ENCODE assay signal across 13 cellular contexts in genomic region chr1:181179279-181179979, GRCh38.
A peak's percentile ranks its signal among the peaks of the same experiment; 100 is the strongest.
DNase-seq lines count a peak whose midpoint lies in the region; ATAC-seq and TF ChIP-seq lines count a peak whose summit lies in the region.
"Had no signal": no experiment of that assay in that cellular context is flagged by ENCODE, and none has a peak within 500 bp of the region (broad histone marks: within the 10 kb centered on the region; RNA-seq: fewer than 3 reads in every experiment).

No MANE protein-coding gene starts in this region.

- DNase-seq in activated naive CD8-positive, alpha-beta T cell treated with anti-CD3 and anti-CD28 coated beads for 36 hours, result no peak
- DNase-seq in T-helper 17 cell, result no peak
- DNase-seq in stimulated activated naive CD8-positive, alpha-beta T cell treated with anti-CD3 and anti-CD28 coated beads, Interleukin-15, amount 100 ng/mL, for 72 hours, result no peak
- DNase-seq in central memory CD4-positive, alpha-beta T cell, result no peak
- DNase-seq: activated B cell treated with CpG ODN at 0.5 μM for 24 hours, activated gamma-delta T cell, SK-N-SH had no signal

- TF ChIP-seq POLR2A in gastroesophageal sphincter (IDR thresholded peaks at IDR 0.05), result no peak

- H3K36me3 Mint-ChIP-seq in activated naive CD8-positive, alpha-beta T cell, result no peaks in the 10 kb centered on the region
- H3K36me3 Mint-ChIP-seq in activated naive CD8-positive, alpha-beta T cell treated with anti-CD3 and anti-CD28 coated beads for 36 hours, result no peaks in the 10 kb centered on the region
- no peaks in the 10 kb centered on the region for H3K36me3 Mint-ChIP-seq in T-helper 17 cell (ENCODE audit: low read depth)

- no peaks in the 10 kb centered on the region for H3K27me3 Mint-ChIP-seq in activated naive CD8-positive, alpha-beta T cell
- no peaks in the 10 kb centered on the region for H3K27me3 Mint-ChIP-seq in activated naive CD8-positive, alpha-beta T cell treated with anti-CD3 and anti-CD28 coated beads for 36 hours
- peaks cover 19% of the 10 kb centered on the region for H3K27me3 Mint-ChIP-seq in T-helper 17 cell
- no peaks in the 10 kb centered on the region for H3K27me3 Mint-ChIP-seq in stimulated activated naive CD8-positive, alpha-beta T cell treated with anti-CD3 and anti-CD28 coated beads, Interleukin-15, amount 100 ng/mL, for 72 hours

- H3K27ac Mint-ChIP-seq in activated naive CD8-positive, alpha-beta T cell, result no peak overlapping the region
- no peak overlapping the region for H3K27ac Mint-ChIP-seq in activated naive CD8-positive, alpha-beta T cell treated with anti-CD3 and anti-CD28 coated beads for 36 hours
- peak overlapping the region; percentile 27 for H3K27ac Mint-ChIP-seq in T-helper 17 cell
- H3K27ac Mint-ChIP-seq in stimulated activated naive CD8-positive, alpha-beta T cell treated with anti-CD3 and anti-CD28 coated beads, Interleukin-15, amount 100 ng/mL, for 72 hours, result peak overlapping the region; percentile 54 to 60
- H3K27ac Mint-ChIP-seq: activated B cell treated with CpG ODN at 0.5 μM for 24 hours had no signal

- peak; percentile 60 for ATAC-seq in T-helper 17 cell
- ATAC-seq in stimulated activated naive CD8-positive, alpha-beta T cell treated with anti-CD3 and anti-CD28 coated beads, Interleukin-15, amount 100 ng/mL, for 72 hours, result peak; percentile 9
- ATAC-seq in gastroesophageal sphincter, result no peak
- no peak for ATAC-seq in GM21737 (IDR thresholded peaks at IDR 0.05; ENCODE audit: unreplicated experiment)

- TF ChIP-seq CTCF in gastroesophageal sphincter (IDR thresholded peaks at IDR 0.05), result no peak

- peaks cover 9% of the 10 kb centered on the region for H3K27me3 ChIP-seq in iPS-18a (ENCODE audit: control insufficient read depth, insufficient read depth, low read length)
- no peaks in the 10 kb centered on the region for H3K27me3 ChIP-seq in gastroesophageal sphincter

- peak overlapping the region; percentile 66 for H3K9ac ChIP-seq in iPS-18a (ENCODE audit: low read length)
- H3K9ac ChIP-seq: SK-N-SH had no signal

- H3K9me3 ChIP-seq in T-helper 17 cell (ENCODE audit: control insufficient read depth, low read length, poor library complexity, severe bottlenecking) (no peaks in the 10 kb centered on the region), iPS-18a (ENCODE audit: control insufficient read depth, low read depth, low read length) (no peaks in the 10 kb centered on the region), gastroesophageal sphincter (no peaks in the 10 kb centered on the region)
- H3K9me3 ChIP-seq: SK-N-SH had no signal

- H3K27ac ChIP-seq in iPS-18a (ENCODE audit: low read length), result no peak overlapping the region
- no peak overlapping the region for H3K27ac ChIP-seq in gastroesophageal sphincter
- H3K27ac ChIP-seq: epithelial cell of prostate had no signal

- WGBS in gastroesophageal sphincter (ENCODE audit: low coverage in 1 of 2), 2 donors, result 25 to 33% methylated on average over 7 of the region's 10 CpGs

- no peak for TF ChIP-seq EP300 in gastroesophageal sphincter (IDR thresholded peaks at IDR 0.05)

- peak overlapping the region; percentile 33 for H3K4me3 Mint-ChIP-seq in activated naive CD8-positive, alpha-beta T cell
- H3K4me3 Mint-ChIP-seq in activated naive CD8-positive, alpha-beta T cell treated with anti-CD3 and anti-CD28 coated beads for 36 hours, result no peak overlapping the region
- no peak overlapping the region for H3K4me3 Mint-ChIP-seq in T-helper 17 cell
- peak overlapping the region; percentile 46 to 57 for H3K4me3 Mint-ChIP-seq in stimulated activated naive CD8-positive, alpha-beta T cell treated with anti-CD3 and anti-CD28 coated beads, Interleukin-15, amount 100 ng/mL, for 72 hours
- H3K4me3 Mint-ChIP-seq: activated B cell treated with CpG ODN at 0.5 μM for 24 hours; central memory CD8-positive, alpha-beta T cell had no signal

- no peaks in the 10 kb centered on the region for H3K36me3 ChIP-seq in iPS-18a (ENCODE audit: control insufficient read depth, low read depth, low read length)
- H3K36me3 ChIP-seq in gastroesophageal sphincter, result no peaks in the 10 kb centered on the region

- peaks cover 31% of the 10 kb centered on the region for H3K4me1 ChIP-seq in iPS-18a (ENCODE audit: control insufficient read depth, low read depth, low read length)
- H3K4me1 ChIP-seq in gastroesophageal sphincter, result peaks cover 0 to 28% (median 11%) of the 10 kb centered on the region in 3 donors

- peaks cover 13% of the 10 kb centered on the region for H3K4me1 Mint-ChIP-seq in activated naive CD8-positive, alpha-beta T cell (ENCODE audit: low read depth)
- H3K4me1 Mint-ChIP-seq in activated naive CD8-positive, alpha-beta T cell treated with anti-CD3 and anti-CD28 coated beads for 36 hours, result peaks cover 13% of the 10 kb centered on the region
- H3K4me1 Mint-ChIP-seq in T-helper 17 cell, result peaks cover 14% of the 10 kb centered on the region
- peaks cover 14% of the 10 kb centered on the region for H3K4me1 Mint-ChIP-seq in stimulated activated naive CD8-positive, alpha-beta T cell treated with anti-CD3 and anti-CD28 coated beads, Interleukin-15, amount 100 ng/mL, for 72 hours
- H3K4me1 Mint-ChIP-seq: activated B cell treated with CpG ODN at 0.5 μM for 24 hours had no signal

- H3K4me3 ChIP-seq in iPS-18a (ENCODE audit: low read length), result peak overlapping the region; percentile 47
- H3K4me3 ChIP-seq in gastroesophageal sphincter, result no peak overlapping the region

- H3K9me3 Mint-ChIP-seq in activated naive CD8-positive, alpha-beta T cell (ENCODE audit: low read depth), result no peaks in the 10 kb centered on the region
- no peaks in the 10 kb centered on the region for H3K9me3 Mint-ChIP-seq in activated naive CD8-positive, alpha-beta T cell treated with anti-CD3 and anti-CD28 coated beads for 36 hours
- H3K9me3 Mint-ChIP-seq in stimulated activated naive CD8-positive, alpha-beta T cell treated with anti-CD3 and anti-CD28 coated beads, Interleukin-15, amount 100 ng/mL, for 72 hours, result no peaks in the 10 kb centered on the region
- H3K9me3 Mint-ChIP-seq: activated B cell treated with CpG ODN at 0.5 μM for 24 hours; central memory CD8-positive, alpha-beta T cell had no signal

Comparison
In these comparisons a context has a peak if more than half of its experiments do, and no peak if none do; other contexts are left out.
1. H3K4me3 Mint-ChIP-seq: peak in activated naive CD8-positive, alpha-beta T cell (single experiment) and stimulated activated naive CD8-positive, alpha-beta T cell treated with anti-CD3 and anti-CD28 coated beads, Interleukin-15, amount 100 ng/mL, for 72 hours (2 of 2); none in activated naive CD8-positive, alpha-beta T cell treated with anti-CD3 and anti-CD28 coated beads for 36 hours (single experiment) and T-helper 17 cell (single experiment).
2. H3K27ac Mint-ChIP-seq: peak in T-helper 17 cell (single experiment) and stimulated activated naive CD8-positive, alpha-beta T cell treated with anti-CD3 and anti-CD28 coated beads, Interleukin-15, amount 100 ng/mL, for 72 hours (2 of 2); none in activated naive CD8-positive, alpha-beta T cell (single experiment) and activated naive CD8-positive, alpha-beta T cell treated with anti-CD3 and anti-CD28 coated beads for 36 hours (single experiment).
3. ATAC-seq: peak in T-helper 17 cell (single experiment) and stimulated activated naive CD8-positive, alpha-beta T cell treated with anti-CD3 and anti-CD28 coated beads, Interleukin-15, amount 100 ng/mL, for 72 hours (single experiment); none in gastroesophageal sphincter (single experiment) and GM21737 (single experiment).